1 cellular context compared by ENCODE assay signal in the genomic region with DNA sequence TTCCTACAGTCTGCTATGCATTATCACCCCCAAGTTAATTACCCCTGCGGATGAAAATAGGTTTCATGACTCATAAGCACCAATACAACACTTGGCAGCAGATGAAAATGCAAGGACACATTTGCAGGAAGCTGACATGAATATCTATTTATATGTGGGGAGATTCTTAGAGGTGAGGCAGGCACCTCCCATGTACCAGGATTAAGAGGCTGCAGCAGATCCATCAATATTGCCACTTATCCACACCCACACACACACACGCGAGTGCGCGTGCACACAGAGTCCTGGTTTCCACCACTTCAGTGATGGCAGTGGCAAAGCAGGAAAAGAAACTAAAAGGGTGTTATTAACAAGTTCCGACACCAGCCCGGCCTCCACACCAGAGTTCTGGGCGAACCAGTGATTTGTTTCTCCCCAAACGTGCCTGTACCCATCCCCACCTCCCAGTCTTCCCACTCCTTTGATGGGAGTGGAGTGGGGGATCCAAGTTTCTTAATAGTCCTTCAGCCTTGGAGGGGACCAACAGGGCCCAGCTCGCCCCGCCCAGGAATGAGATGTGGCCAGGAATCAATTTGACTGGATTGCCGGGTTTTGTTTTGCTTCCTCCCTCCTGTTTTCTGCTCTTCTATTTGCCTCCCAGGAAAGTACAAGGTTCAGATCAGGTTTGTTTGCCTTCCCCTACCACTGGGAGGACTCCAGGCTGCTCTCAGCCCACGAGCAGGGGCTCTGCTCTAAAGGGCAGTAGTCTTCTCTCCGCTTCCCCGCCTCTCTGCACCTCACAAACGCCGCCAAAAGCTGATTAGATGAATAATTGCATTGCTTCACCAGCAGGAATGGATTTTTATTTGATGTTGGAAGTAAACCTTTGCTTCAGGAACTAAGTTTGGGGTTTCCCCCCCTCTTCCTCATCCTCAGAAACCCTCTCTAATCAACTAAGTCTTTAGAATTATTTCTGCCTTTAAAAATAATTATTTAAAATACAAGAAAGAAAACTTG.
TF ChIP-seq lines count a peak whose summit lies in the region.

No MANE protein-coding gene starts in this region.

TF ChIP-seq in HepG2, 621 proteins besides CTCF, POLR2A, EP300 and RAD21 (continued from another document and continues in another):
- TF ChIP-seq, protein P1, sequence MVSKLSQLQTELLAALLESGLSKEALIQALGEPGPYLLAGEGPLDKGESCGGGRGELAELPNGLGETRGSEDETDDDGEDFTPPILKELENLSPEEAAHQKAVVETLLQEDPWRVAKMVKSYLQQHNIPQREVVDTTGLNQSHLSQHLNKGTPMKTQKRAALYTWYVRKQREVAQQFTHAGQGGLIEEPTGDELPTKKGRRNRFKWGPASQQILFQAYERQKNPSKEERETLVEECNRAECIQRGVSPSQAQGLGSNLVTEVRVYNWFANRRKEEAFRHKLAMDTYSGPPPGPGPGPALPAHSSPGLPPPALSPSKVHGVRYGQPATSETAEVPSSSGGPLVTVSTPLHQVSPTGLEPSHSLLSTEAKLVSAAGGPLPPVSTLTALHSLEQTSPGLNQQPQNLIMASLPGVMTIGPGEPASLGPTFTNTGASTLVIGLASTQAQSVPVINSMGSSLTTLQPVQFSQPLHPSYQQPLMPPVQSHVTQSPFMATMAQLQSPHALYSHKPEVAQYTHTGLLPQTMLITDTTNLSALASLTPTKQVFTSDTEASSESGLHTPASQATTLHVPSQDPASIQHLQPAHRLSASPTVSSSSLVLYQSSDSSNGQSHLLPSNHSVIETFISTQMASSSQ (IDR thresholded peaks at IDR 0.05; ENCODE audit: low read depth): 0 out of 2 replicates have a peak, but pooled peaks have one; percentile 8
- TF ChIP-seq, protein P1 (CRISPR knock-in tag; IDR thresholded peaks at IDR 0.05; ENCODE audit: borderline replicate concordance): peak; percentile 54; the same call in 1 of the 2 replicates
- peak; percentile 66 for TF ChIP-seq CREM (IDR thresholded peaks at IDR 0.05)
- no peak for TF ChIP-seq CREM (CRISPR knock-in tag; IDR thresholded peaks at IDR 0.05)
- no peak for TF ChIP-seq MXD4 (CRISPR knock-in tag; IDR thresholded peaks at IDR 0.05)
- no peak for TF ChIP-seq JDP2 (CRISPR knock-in tag; IDR thresholded peaks at IDR 0.05; ENCODE audit: borderline replicate concordance)
- TF ChIP-seq CC2D1A (CRISPR knock-in tag; IDR thresholded peaks at IDR 0.05): no peak
- TF ChIP-seq ZNF564 (CRISPR knock-in tag; IDR thresholded peaks at IDR 0.05): no peak
- TF ChIP-seq, protein P2, sequence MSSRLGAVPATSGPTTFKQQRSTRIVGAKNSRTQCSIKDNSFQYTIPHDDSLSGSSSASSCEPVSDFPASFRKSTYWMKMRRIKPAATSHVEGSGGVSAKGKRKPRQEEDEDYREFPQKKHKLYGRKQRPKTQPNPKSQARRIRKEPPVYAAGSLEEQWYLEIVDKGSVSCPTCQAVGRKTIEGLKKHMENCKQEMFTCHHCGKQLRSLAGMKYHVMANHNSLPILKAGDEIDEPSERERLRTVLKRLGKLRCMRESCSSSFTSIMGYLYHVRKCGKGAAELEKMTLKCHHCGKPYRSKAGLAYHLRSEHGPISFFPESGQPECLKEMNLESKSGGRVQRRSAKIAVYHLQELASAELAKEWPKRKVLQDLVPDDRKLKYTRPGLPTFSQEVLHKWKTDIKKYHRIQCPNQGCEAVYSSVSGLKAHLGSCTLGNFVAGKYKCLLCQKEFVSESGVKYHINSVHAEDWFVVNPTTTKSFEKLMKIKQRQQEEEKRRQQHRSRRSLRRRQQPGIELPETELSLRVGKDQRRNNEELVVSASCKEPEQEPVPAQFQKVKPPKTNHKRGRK (CRISPR knock-in tag; IDR thresholded peaks at IDR 0.05): no peak
- TF ChIP-seq MXI1 (IDR thresholded peaks at IDR 0.05; ENCODE audit: borderline replicate concordance, low read depth, low read length): no peak; the same call in 2 of the 3 replicates
- TF ChIP-seq, protein P3, sequence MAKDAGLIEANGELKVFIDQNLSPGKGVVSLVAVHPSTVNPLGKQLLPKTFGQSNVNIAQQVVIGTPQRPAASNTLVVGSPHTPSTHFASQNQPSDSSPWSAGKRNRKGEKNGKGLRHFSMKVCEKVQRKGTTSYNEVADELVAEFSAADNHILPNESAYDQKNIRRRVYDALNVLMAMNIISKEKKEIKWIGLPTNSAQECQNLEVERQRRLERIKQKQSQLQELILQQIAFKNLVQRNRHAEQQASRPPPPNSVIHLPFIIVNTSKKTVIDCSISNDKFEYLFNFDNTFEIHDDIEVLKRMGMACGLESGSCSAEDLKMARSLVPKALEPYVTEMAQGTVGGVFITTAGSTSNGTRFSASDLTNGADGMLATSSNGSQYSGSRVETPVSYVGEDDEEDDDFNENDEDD (CRISPR knock-in tag; IDR thresholded peaks at IDR 0.05; ENCODE audit: borderline replicate concordance): peak; percentile 58; the same call in 1 of the 2 replicates
- TF ChIP-seq, protein P4, sequence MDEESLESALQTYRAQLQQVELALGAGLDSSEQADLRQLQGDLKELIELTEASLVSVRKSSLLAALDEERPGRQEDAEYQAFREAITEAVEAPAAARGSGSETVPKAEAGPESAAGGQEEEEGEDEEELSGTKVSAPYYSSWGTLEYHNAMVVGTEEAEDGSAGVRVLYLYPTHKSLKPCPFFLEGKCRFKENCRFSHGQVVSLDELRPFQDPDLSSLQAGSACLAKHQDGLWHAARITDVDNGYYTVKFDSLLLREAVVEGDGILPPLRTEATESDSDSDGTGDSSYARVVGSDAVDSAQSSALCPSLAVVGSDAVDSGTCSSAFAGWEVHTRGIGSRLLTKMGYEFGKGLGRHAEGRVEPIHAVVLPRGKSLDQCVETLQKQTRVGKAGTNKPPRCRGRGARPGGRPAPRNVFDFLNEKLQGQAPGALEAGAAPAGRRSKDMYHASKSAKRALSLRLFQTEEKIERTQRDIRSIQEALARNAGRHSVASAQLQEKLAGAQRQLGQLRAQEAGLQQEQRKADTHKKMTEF (CRISPR knock-in tag; IDR thresholded peaks at IDR 0.05): peak; percentile 74; the same call in 1 of the 2 replicates
- TF ChIP-seq TCF7 (IDR thresholded peaks at IDR 0.05; ENCODE audit: low read depth): peak; percentile 81
- no peak for TF ChIP-seq HCFC1 (IDR thresholded peaks at IDR 0.05; ENCODE audit: low read depth, low read length)
- TF ChIP-seq SP1 (IDR thresholded peaks at IDR 0.05): no peak
- TF ChIP-seq SP1 (CRISPR knock-in tag; IDR thresholded peaks at IDR 0.05): no peak
- TF ChIP-seq ONECUT2 (CRISPR knock-in tag; IDR thresholded peaks at IDR 0.05): peak; percentile 53; the same call in 1 of the 2 replicates
- TF ChIP-seq MAFF (IDR thresholded peaks at IDR 0.05; ENCODE audit: low read depth, low read length): no peak
- TF ChIP-seq, protein P5, sequence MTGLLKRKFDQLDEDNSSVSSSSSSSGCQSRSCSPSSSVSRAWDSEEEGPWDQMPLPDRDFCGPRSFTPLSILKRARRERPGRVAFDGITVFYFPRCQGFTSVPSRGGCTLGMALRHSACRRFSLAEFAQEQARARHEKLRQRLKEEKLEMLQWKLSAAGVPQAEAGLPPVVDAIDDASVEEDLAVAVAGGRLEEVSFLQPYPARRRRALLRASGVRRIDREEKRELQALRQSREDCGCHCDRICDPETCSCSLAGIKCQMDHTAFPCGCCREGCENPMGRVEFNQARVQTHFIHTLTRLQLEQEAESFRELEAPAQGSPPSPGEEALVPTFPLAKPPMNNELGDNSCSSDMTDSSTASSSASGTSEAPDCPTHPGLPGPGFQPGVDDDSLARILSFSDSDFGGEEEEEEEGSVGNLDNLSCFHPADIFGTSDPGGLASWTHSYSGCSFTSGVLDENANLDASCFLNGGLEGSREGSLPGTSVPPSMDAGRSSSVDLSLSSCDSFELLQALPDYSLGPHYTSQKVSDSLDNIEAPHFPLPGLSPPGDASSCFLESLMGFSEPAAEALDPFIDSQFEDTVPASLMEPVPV (CRISPR knock-in tag; IDR thresholded peaks at IDR 0.05): no peak
- no peak for TF ChIP-seq FOXA1 (IDR thresholded peaks at IDR 0.05)
- TF ChIP-seq FOXA1 (CRISPR knock-in tag; IDR thresholded peaks at IDR 0.05): peak; percentile 77
- peak; percentile 58; the same call in 1 of the 2 replicates for TF ChIP-seq ZBTB42 (CRISPR knock-in tag; IDR thresholded peaks at IDR 0.05)
- peak; percentile 63 for TF ChIP-seq SKI (IDR thresholded peaks at IDR 0.05; ENCODE audit: partially characterized antibody)
- TF ChIP-seq, protein P6, sequence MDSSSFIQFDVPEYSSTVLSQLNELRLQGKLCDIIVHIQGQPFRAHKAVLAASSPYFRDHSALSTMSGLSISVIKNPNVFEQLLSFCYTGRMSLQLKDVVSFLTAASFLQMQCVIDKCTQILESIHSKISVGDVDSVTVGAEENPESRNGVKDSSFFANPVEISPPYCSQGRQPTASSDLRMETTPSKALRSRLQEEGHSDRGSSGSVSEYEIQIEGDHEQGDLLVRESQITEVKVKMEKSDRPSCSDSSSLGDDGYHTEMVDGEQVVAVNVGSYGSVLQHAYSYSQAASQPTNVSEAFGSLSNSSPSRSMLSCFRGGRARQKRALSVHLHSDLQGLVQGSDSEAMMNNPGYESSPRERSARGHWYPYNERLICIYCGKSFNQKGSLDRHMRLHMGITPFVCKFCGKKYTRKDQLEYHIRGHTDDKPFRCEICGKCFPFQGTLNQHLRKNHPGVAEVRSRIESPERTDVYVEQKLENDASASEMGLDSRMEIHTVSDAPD (CRISPR knock-in tag; IDR thresholded peaks at IDR 0.05): no peak
- TF ChIP-seq ZNF12 (CRISPR knock-in tag; IDR thresholded peaks at IDR 0.05): peak; percentile 43; the same call in 1 of the 2 replicates
- no peak for TF ChIP-seq ZNF737 (CRISPR knock-in tag; IDR thresholded peaks at IDR 0.05; ENCODE audit: borderline replicate concordance)
- peak; percentile 53; the same call in 1 of the 2 replicates for TF ChIP-seq EED (CRISPR knock-in tag; IDR thresholded peaks at IDR 0.05)
- 0 out of 2 replicates have a peak, but pooled peaks have one; percentile 63 for TF ChIP-seq KLF6 (CRISPR knock-in tag; IDR thresholded peaks at IDR 0.05)
- TF ChIP-seq ZBTB8A (CRISPR knock-in tag; IDR thresholded peaks at IDR 0.05; ENCODE audit: borderline replicate concordance, low read depth): no peak
- TF ChIP-seq, protein P7, sequence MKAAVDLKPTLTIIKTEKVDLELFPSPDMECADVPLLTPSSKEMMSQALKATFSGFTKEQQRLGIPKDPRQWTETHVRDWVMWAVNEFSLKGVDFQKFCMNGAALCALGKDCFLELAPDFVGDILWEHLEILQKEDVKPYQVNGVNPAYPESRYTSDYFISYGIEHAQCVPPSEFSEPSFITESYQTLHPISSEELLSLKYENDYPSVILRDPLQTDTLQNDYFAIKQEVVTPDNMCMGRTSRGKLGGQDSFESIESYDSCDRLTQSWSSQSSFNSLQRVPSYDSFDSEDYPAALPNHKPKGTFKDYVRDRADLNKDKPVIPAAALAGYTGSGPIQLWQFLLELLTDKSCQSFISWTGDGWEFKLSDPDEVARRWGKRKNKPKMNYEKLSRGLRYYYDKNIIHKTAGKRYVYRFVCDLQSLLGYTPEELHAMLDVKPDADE (CRISPR knock-in tag; IDR thresholded peaks at IDR 0.05): no peak
- TF ChIP-seq GTF3A (CRISPR knock-in tag; conservative IDR thresholded peaks at IDR 0.05): no peak
- TF ChIP-seq ZFX (CRISPR knock-in tag; IDR thresholded peaks at IDR 0.05; ENCODE audit: low read depth): no peak; the same call in 1 of the 2 replicates
- peak; percentile 73 for TF ChIP-seq GATAD1 (CRISPR knock-in tag; IDR thresholded peaks at IDR 0.05)
- 0 out of 2 replicates have a peak, but pooled peaks have one; percentile 27 for TF ChIP-seq HHEX (CRISPR knock-in tag; IDR thresholded peaks at IDR 0.05)
- no peak for TF ChIP-seq FOXM1 (CRISPR knock-in tag; IDR thresholded peaks at IDR 0.05)
- no peak for TF ChIP-seq ZFP41 (CRISPR knock-in tag; IDR thresholded peaks at IDR 0.05; ENCODE audit: borderline replicate concordance)
- peak; percentile 50; the same call in 1 of the 2 replicates for TF ChIP-seq KDM4B (CRISPR knock-in tag; IDR thresholded peaks at IDR 0.05)
- peak; percentile 83 for TF ChIP-seq ZNF772 (CRISPR knock-in tag; IDR thresholded peaks at IDR 0.05)
- TF ChIP-seq ZNF17 (CRISPR knock-in tag; IDR thresholded peaks at IDR 0.05): no peak
- TF ChIP-seq, protein P8, sequence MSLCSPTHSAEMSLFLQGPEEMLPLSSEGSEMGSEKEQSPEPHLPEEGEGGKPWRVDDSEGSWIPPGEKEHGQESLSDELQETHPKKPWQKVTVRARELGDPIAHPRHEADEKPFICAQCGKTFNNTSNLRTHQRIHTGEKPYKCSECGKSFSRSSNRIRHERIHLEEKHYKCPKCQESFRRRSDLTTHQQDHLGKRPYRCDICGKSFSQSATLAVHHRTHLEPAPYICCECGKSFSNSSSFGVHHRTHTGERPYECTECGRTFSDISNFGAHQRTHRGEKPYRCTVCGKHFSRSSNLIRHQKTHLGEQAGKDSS (CRISPR knock-in tag; IDR thresholded peaks at IDR 0.05; ENCODE audit: borderline replicate concordance, low read depth): no peak
- no peak for TF ChIP-seq FOSL1 (CRISPR knock-in tag; IDR thresholded peaks at IDR 0.05; ENCODE audit: borderline replicate concordance)
- TF ChIP-seq, protein P9, sequence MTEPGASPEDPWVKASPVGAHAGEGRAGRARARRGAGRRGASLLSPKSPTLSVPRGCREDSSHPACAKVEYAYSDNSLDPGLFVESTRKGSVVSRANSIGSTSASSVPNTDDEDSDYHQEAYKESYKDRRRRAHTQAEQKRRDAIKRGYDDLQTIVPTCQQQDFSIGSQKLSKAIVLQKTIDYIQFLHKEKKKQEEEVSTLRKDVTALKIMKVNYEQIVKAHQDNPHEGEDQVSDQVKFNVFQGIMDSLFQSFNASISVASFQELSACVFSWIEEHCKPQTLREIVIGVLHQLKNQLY (CRISPR knock-in tag; IDR thresholded peaks at IDR 0.05): peak; percentile 83
- no peak for TF ChIP-seq ATF7-NPFF (CRISPR knock-in tag; IDR thresholded peaks at IDR 0.05; ENCODE audit: low read depth)
- no peak for TF ChIP-seq ZNF124 (CRISPR knock-in tag; IDR thresholded peaks at IDR 0.05)
- peak; percentile 76 for TF ChIP-seq ZNF605 (CRISPR knock-in tag; IDR thresholded peaks at IDR 0.05)
- TF ChIP-seq ZNF180 (CRISPR knock-in tag; IDR thresholded peaks at IDR 0.05; ENCODE audit: borderline replicate concordance, low read depth): no peak
